In the genomic region with DNA sequence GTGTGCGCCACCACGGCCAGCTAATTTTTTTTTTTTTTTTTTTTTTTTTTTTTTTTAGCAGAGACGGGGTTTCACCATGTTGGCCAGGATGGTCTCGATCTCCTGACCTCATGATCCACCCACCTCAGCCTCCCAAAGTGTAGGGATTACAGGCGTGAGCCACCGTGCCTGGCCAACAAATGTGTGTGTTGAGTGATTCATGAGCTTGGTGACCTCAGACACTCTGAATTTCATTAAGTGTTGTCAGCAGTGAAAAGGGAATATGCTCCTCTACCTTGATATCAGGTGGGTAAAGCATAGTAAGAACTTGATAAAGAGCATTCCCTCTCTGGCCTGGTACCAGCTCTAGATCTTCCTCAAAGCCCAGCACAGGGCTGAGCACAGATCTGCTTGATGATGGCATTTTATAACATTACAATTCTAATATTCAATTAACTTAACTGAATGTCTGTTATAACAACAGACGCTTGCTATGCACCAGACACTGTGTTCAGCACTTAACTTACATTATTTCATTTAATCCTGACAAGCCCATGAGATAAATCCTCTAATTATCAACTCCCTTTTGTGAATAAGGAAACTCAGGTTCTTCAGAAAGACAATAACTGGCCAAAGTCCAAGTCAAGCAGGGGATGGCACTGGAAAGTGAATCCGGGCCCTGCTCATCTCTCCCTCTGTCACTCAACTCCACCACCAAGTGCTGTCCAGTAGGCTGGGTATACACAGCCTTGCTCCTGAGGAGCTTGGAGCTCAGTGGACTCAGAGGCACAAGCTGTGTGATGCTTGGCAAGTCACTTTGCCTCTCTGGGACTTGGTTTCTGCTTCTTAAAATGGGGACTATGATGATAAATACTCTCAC, we compare ENCODE assay signal across 10 cellular contexts. TPM values are rescaled to one million over a fixed set of nuclear protein-coding genes. Genes with fewer than 3 reads are reported as not detected.
DNase-seq lines count a peak whose midpoint lies in the region; ATAC-seq and TF ChIP-seq lines count a peak whose summit lies in the region.
"Had no signal": no experiment of that assay in that cellular context is flagged by ENCODE, and none has a peak within 500 bp of the region (broad histone marks: within the 10 kb centered on the region; RNA-seq: fewer than 3 reads in every experiment).

No MANE protein-coding gene starts in this region.

- intact Hi-C loops in thyroid gland (cut with DNase I) (no loop called here), lower leg skin (cut with DNase I; ENCODE audit: low total_unique reads) (no loop called here)

- no peak overlapping the region for H3K4me3 ChIP-seq in thyroid gland (replicated peaks in 1 of 3)
- H3K4me3 ChIP-seq in lower leg skin (ENCODE audit: low read depth, poor library complexity, severe bottlenecking) = no peak overlapping the region

- peaks cover 5 to 10% of the 10 kb centered on the region in 2 donors for H3K36me3 Mint-ChIP-seq in activated T-cell treated with anti-CD3 and anti-CD28 coated beads, Interleukin-2, amount 50 U/mL, for 72 hours (ENCODE audit: insufficient read depth in 2 of 2)
- peaks cover 55% of the 10 kb centered on the region for H3K36me3 Mint-ChIP-seq in activated CD4-positive, alpha-beta memory T cell treated with anti-CD3 and anti-CD28 coated beads, Interleukin-2, amount 10 ng/mL, durations not matched to agents 7 days and 5 days (ENCODE audit: low read depth)

- CTCF ChIA-PET in activated CD4-positive, alpha-beta memory T cell treated with anti-CD3 and anti-CD28 coated beads, Interleukin-2, amount 10 ng/mL, durations not matched to agents 7 days and 5 days (lab: Charles Lee) = interaction anchor here (0.7 to 2.6 kb wide), 5 partner anchors 11 to 187 kb away, joined by 3 to 11 read pairs (median 5); no protein-coding TSS in a partner anchor

- no peaks in the 10 kb centered on the region for H3K9me3 ChIP-seq in thyroid gland

- no peak for ATAC-seq in activated T-cell treated with anti-CD3 and anti-CD28 coated beads, Interleukin-2, amount 50 U/mL, for 72 hours (replicated peaks in 1 of 2)
- ATAC-seq in GM19455 (IDR thresholded peaks at IDR 0.05; ENCODE audit: unreplicated experiment) = no peak

- peak overlapping the region in 2 of 3 donors; percentile 31 to 39 for H3K27ac ChIP-seq in thyroid gland

- TF ChIP-seq POLR2A in thyroid gland (IDR thresholded peaks at IDR 0.05) (no peak), lower leg skin (IDR thresholded peaks at IDR 0.05) (no peak)

- WGBS in thyroid gland, 2 donors = 90% methylated on average over 7 to 8 of the region's 8 CpGs
- WGBS in lower leg skin, 2 donors = 73 to 76% methylated on average over 7 to 8 of the region's 8 CpGs

- H3K36me3 ChIP-seq in thyroid gland = no peaks in the 10 kb centered on the region

- H3K4me1 Mint-ChIP-seq in activated T-cell treated with anti-CD3 and anti-CD28 coated beads, Interleukin-2, amount 50 U/mL, for 72 hours (ENCODE audit: low read depth) = peaks cover 93% of the 10 kb centered on the region
- peaks cover 93% of the 10 kb centered on the region for H3K4me1 Mint-ChIP-seq in activated CD4-positive, alpha-beta memory T cell treated with anti-CD3 and anti-CD28 coated beads, Interleukin-2, amount 10 ng/mL, durations not matched to agents 7 days and 5 days

- H3K27me3 ChIP-seq in thyroid gland = no peaks in the 10 kb centered on the region

- no peak for DNase-seq in activated T-cell treated with anti-CD3 and anti-CD28 coated beads, Interleukin-2, amount 50 U/mL, for 72 hours
- DNase-seq in activated T-cell treated with anti-CD3 and anti-CD28 coated beads, Interleukin-2, amount 50 U/mL, for 1 hour = no peak
- DNase-seq in activated CD4-positive, alpha-beta memory T cell treated with anti-CD3 and anti-CD28 coated beads, Interleukin-2, amount 10 ng/mL, durations not matched to agents 7 days and 5 days = no peak
- DNase-seq in kidney glomerular epithelial cell (lab: John Stamatoyannopoulos, UW) = peak; percentile 21
- no peak for DNase-seq in thyroid gland
- DNase-seq in T-helper 9 cell = no peak
- DNase-seq in lower leg skin (ENCODE audit: low spot score in 2 of 2) = no peak
- DNase-seq: NCI-H1694; NK-92 treated with Interleukin-12 subunit alpha and Interleukin-12 subunit beta, amount 100 ng/mL, for 24 hours had no signal

- TF ChIP-seq CTCF in thyroid gland (IDR thresholded peaks at IDR 0.05) = no peak
- TF ChIP-seq CTCF in lower leg skin (IDR thresholded peaks at IDR 0.05) = no peak

- POLR2A ChIA-PET in activated CD4-positive, alpha-beta memory T cell treated with anti-CD3 and anti-CD28 coated beads, Interleukin-2, amount 10 ng/mL, durations not matched to agents 7 days and 5 days (lab: Charles Lee) = interaction anchor here (0.8 to 15.7 kb wide), 5 partner anchors 7 to 110 kb away, joined by 3 to 229 read pairs (median 5); a partner anchor contains a TSS

- peaks cover 71 to 97% of the 10 kb centered on the region in 2 donors for H3K4me1 ChIP-seq in thyroid gland

- no peaks in the 10 kb centered on the region for H3K27me3 Mint-ChIP-seq in activated T-cell treated with anti-CD3 and anti-CD28 coated beads, Interleukin-2, amount 50 U/mL, for 72 hours (ENCODE audit: low read depth)
- no peaks in the 10 kb centered on the region for H3K27me3 Mint-ChIP-seq in activated CD4-positive, alpha-beta memory T cell treated with anti-CD3 and anti-CD28 coated beads, Interleukin-2, amount 10 ng/mL, durations not matched to agents 7 days and 5 days

- peak overlapping the region; percentile 82 for H3K27ac Mint-ChIP-seq in activated T-cell treated with anti-CD3 and anti-CD28 coated beads, Interleukin-2, amount 50 U/mL, for 72 hours
- peak overlapping the region; percentile 1 for H3K27ac Mint-ChIP-seq in activated CD4-positive, alpha-beta memory T cell treated with anti-CD3 and anti-CD28 coated beads, Interleukin-2, amount 10 ng/mL, durations not matched to agents 7 days and 5 days

- H3K9me3 Mint-ChIP-seq in activated T-cell treated with anti-CD3 and anti-CD28 coated beads, Interleukin-2, amount 50 U/mL, for 72 hours = no peaks in the 10 kb centered on the region
- no peaks in the 10 kb centered on the region for H3K9me3 Mint-ChIP-seq in activated CD4-positive, alpha-beta memory T cell treated with anti-CD3 and anti-CD28 coated beads, Interleukin-2, amount 10 ng/mL, durations not matched to agents 7 days and 5 days

- H3K4me3 Mint-ChIP-seq in activated T-cell treated with anti-CD3 and anti-CD28 coated beads, Interleukin-2, amount 50 U/mL, for 72 hours = peak overlapping the region; percentile 39 to 65
- H3K4me3 Mint-ChIP-seq in activated CD4-positive, alpha-beta memory T cell treated with anti-CD3 and anti-CD28 coated beads, Interleukin-2, amount 10 ng/mL, durations not matched to agents 7 days and 5 days = no peak overlapping the region

RNA-seq across cellular contexts. Expression of a gene that starts 13.0 kb away (rescaled TPM):
- total RNA-seq in activated T-cell treated with anti-CD3 and anti-CD28 coated beads, Interleukin-2, amount 50 U/mL, for 72 hours = 10 to 100 TPM; 25.6 to 30.0 TPM
- total RNA-seq in activated CD4-positive, alpha-beta memory T cell treated with anti-CD3 and anti-CD28 coated beads, Interleukin-2, amount 10 ng/mL, durations not matched to agents 7 days and 5 days = 10 to 100 TPM; 37.9 to 41.6 TPM
- total RNA-seq in thyroid gland (10 to 100 TPM; 28.4 to 44.7 (median 35.9) TPM), lower leg skin (10 to 100 TPM; 64.8 to 80.1 (median 74.2) TPM)

RNA-seq across cellular contexts. Expression of a gene that starts 24.5 kb away (rescaled TPM):
- 1 to 10 TPM; 6.2 to 7.4 TPM for total RNA-seq in activated T-cell treated with anti-CD3 and anti-CD28 coated beads, Interleukin-2, amount 50 U/mL, for 72 hours
- total RNA-seq in activated CD4-positive, alpha-beta memory T cell treated with anti-CD3 and anti-CD28 coated beads, Interleukin-2, amount 10 ng/mL, durations not matched to agents 7 days and 5 days = 10 to 100 TPM; 14.2 to 14.6 TPM
- 10 to 100 TPM; 16.5 to 36.0 (median 27.7) TPM for total RNA-seq in thyroid gland
- 10 to 100 TPM; 16.3 to 38.1 (median 22.6) TPM for total RNA-seq in lower leg skin

RNA-seq across cellular contexts. Expression of a gene that starts 42.9 kb away (rescaled TPM):
- total RNA-seq in activated T-cell treated with anti-CD3 and anti-CD28 coated beads, Interleukin-2, amount 50 U/mL, for 72 hours = 100 to 1,000 TPM; 298 to 325 TPM
- 100 to 1,000 TPM; 225 to 226 TPM for total RNA-seq in activated CD4-positive, alpha-beta memory T cell treated with anti-CD3 and anti-CD28 coated beads, Interleukin-2, amount 10 ng/mL, durations not matched to agents 7 days and 5 days
- total RNA-seq in thyroid gland (100 to 1,000 TPM in 3 of 4 donors, 10 to 100 TPM in 1; 52.8 to 193 (median 135) TPM), lower leg skin (100 to 1,000 TPM in 2 of 4 donors, 10 to 100 TPM in 2; 72.4 to 169 (median 114) TPM)

RNA-seq across cellular contexts. Expression of a gene that starts 43.1 kb away (rescaled TPM):
- total RNA-seq in activated T-cell treated with anti-CD3 and anti-CD28 coated beads, Interleukin-2, amount 50 U/mL, for 72 hours = 1 to 10 TPM; 3.2 to 3.7 TPM
- total RNA-seq in activated CD4-positive, alpha-beta memory T cell treated with anti-CD3 and anti-CD28 coated beads, Interleukin-2, amount 10 ng/mL, durations not matched to agents 7 days and 5 days = 1 to 10 TPM; 3.2 to 3.6 TPM
- total RNA-seq in thyroid gland (10 to 100 TPM in 3 of 4 donors, 1 to 10 TPM in 1; 8.1 to 18.3 (median 15.6) TPM), lower leg skin (1 to 10 TPM in 3 of 4 donors, under 1 TPM in 1; 0.17 to 4.5 (median 2.7) TPM)

RNA-seq across cellular contexts. Expression of a gene that starts 47.1 kb away (rescaled TPM):
- total RNA-seq in activated T-cell treated with anti-CD3 and anti-CD28 coated beads, Interleukin-2, amount 50 U/mL, for 72 hours = 10 to 100 TPM; 20.9 to 21.9 TPM
- total RNA-seq in activated CD4-positive, alpha-beta memory T cell treated with anti-CD3 and anti-CD28 coated beads, Interleukin-2, amount 10 ng/mL, durations not matched to agents 7 days and 5 days = 100 to 1,000 TPM; 103 to 107 TPM
- total RNA-seq in thyroid gland = under 1 TPM in 1 of 4 donors, not detected in 3; 0.40 TPM
- under 1 TPM in 3 of 4 donors, not detected in 1; 0.27 to 0.34 (median 0.29) TPM for total RNA-seq in lower leg skin
